17 cellular contexts compared by ENCODE assay signal in genomic region chr2:24912986-24913385, GRCh38.
"Had no signal": no experiment of that assay in that cellular context is flagged by ENCODE, and none has a peak within 500 bp of the region (broad histone marks: within the 10 kb centered on the region; RNA-seq: fewer than 3 reads in every experiment).

No MANE protein-coding gene starts in this region.

- H3K9me3 ChIP-seq: body of pancreas, lower lobe of right lung, transverse colon, vagina had no signal

- H3K4me3 ChIP-seq: body of pancreas, lower lobe of right lung, transverse colon, vagina had no signal

- H3K4me1 ChIP-seq: body of pancreas, lower lobe of right lung had no signal

- H3K27ac ChIP-seq: body of pancreas, lower lobe of right lung, VCaP had no signal

- ATAC-seq: body of pancreas; lower lobe of right lung; stimulated activated naive CD8-positive, alpha-beta T cell treated with anti-CD3 and anti-CD28 coated beads, Interleukin-15, Interleukin-2, amounts not matched to agents 100 U/mL and 50 U/mL, for 24 hours had no signal

- H3K27me3 ChIP-seq: body of pancreas, transverse colon, vagina had no signal

- H3K36me3 ChIP-seq: lower lobe of right lung, transverse colon, vagina had no signal

- DNase-seq: activated CD4-positive, alpha-beta T cell treated with anti-CD3 and anti-CD28 coated beads for 1 hour; activated CD4-positive, alpha-beta T cell treated with anti-CD3 and anti-CD28 coated beads, Interleukin-2, amount 50 U/mL, for 4 hours; activated naive CD4-positive, alpha-beta T cell treated with Interleukin-2 at 50 U/mL for 16 hours; activated naive CD8-positive, alpha-beta T cell treated with anti-CD3 and anti-CD28 coated beads, Interleukin-2, amount 10 ng/mL, durations not matched to agents 7 days and 5 days; body of pancreas; central memory CD4-positive, alpha-beta T cell; effector CD4-positive, alpha-beta T cell; lower lobe of right lung; occipital lobe; posterior cingulate gyrus; retina; stimulated activated CD4-positive, alpha-beta T cell treated with anti-CD3 and anti-CD28 coated beads, Interleukin-2, amount 100 ng/mL, for 24 hours; stimulated activated naive CD8-positive, alpha-beta T cell treated with anti-CD3 and anti-CD28 coated beads, Interleukin-15, Interleukin-2, amounts not matched to agents 100 U/mL and 50 U/mL, for 24 hours; T-helper 2 cell had no signal
